Comparison of ENCODE assay signal across 26 cellular contexts in genomic region chr4:79308087-79308486, GRCh38. TPM values are rescaled to one million over a fixed set of nuclear protein-coding genes. Genes with fewer than 3 reads are reported as not detected.
DNase-seq lines count a peak whose midpoint lies in the region; ATAC-seq and TF ChIP-seq lines count a peak whose summit lies in the region.
"Had no signal": no experiment of that assay in that cellular context is flagged by ENCODE, and none has a peak within 500 bp of the region (broad histone marks: within the 10 kb centered on the region; RNA-seq: fewer than 3 reads in every experiment).

No MANE protein-coding gene starts in this region.

- no peaks in the 10 kb centered on the region for H3K27me3 Mint-ChIP-seq in glutamatergic neuron (ENCODE audit: unreplicated experiment)
- H3K27me3 Mint-ChIP-seq in activated naive CD4-positive, alpha-beta T cell treated with anti-CD3 and anti-CD28 coated beads for 36 hours (ENCODE audit: low read depth): peaks cover 2% of the 10 kb centered on the region
- H3K27me3 Mint-ChIP-seq: CD4-positive, CD25-positive, alpha-beta regulatory T cell; CD8-positive, alpha-beta memory T cell had no signal

- intact Hi-C loops in activated naive CD4-positive, alpha-beta T cell treated with anti-CD3 and anti-CD28 coated beads for 36 hours (cut with micrococcal nuclease): no loop called here

- no peak overlapping the region for H3K4me3 Mint-ChIP-seq in glutamatergic neuron (ENCODE audit: unreplicated experiment)
- no peak overlapping the region for H3K4me3 Mint-ChIP-seq in activated naive CD4-positive, alpha-beta T cell treated with anti-CD3 and anti-CD28 coated beads for 36 hours
- H3K4me3 Mint-ChIP-seq: CD14-positive monocyte; CD4-positive, alpha-beta memory T cell; CD4-positive, CD25-positive, alpha-beta regulatory T cell; CD8-positive, alpha-beta memory T cell had no signal

- no peaks in the 10 kb centered on the region for H3K36me3 ChIP-seq in WERI-Rb-1
- H3K36me3 ChIP-seq: BE2C, BLaER1 had no signal

- no peak for ATAC-seq in HG03520 (IDR thresholded peaks at IDR 0.05; ENCODE audit: unreplicated experiment)
- ATAC-seq: GM12878 had no signal

- H3K27me3 ChIP-seq in WERI-Rb-1 (ENCODE audit: insufficient read depth, low read depth, severe bottlenecking): no peaks in the 10 kb centered on the region
- H3K27me3 ChIP-seq: BE2C, BLaER1 had no signal

- H3K9me3 ChIP-seq in WERI-Rb-1 (ENCODE audit: severe bottlenecking): no peaks in the 10 kb centered on the region
- H3K9me3 ChIP-seq: BE2C, BLaER1 had no signal

- DNase-seq in SK-N-DZ (ENCODE audit: low spot score) (peak; percentile 78), WERI-Rb-1 (peak; percentile 53), glutamatergic neuron (no peak)
- DNase-seq in activated naive CD4-positive, alpha-beta T cell treated with anti-CD3 and anti-CD28 coated beads for 36 hours: no peak
- DNase-seq: 8988T; ACHN; BE2C; C1 segment of cervical spinal cord; CD4-positive, alpha-beta memory T cell; CD4-positive, CD25-positive, alpha-beta regulatory T cell; CD8-positive, alpha-beta memory T cell; COR-L47; DMS 273 treated with DMSO at 0.1 percent for 48 hours; DMS153; DMS53; DMS79; DND-41; EL; GDM1 had no signal

- H3K36me3 Mint-ChIP-seq in glutamatergic neuron (ENCODE audit: unreplicated experiment): no peaks in the 10 kb centered on the region
- no peaks in the 10 kb centered on the region for H3K36me3 Mint-ChIP-seq in activated naive CD4-positive, alpha-beta T cell treated with anti-CD3 and anti-CD28 coated beads for 36 hours (ENCODE audit: low read depth)
- H3K36me3 Mint-ChIP-seq: CD14-positive monocyte; CD4-positive, alpha-beta memory T cell; CD4-positive, CD25-positive, alpha-beta regulatory T cell had no signal

- TF ChIP-seq CTCF in WERI-Rb-1 (IDR thresholded peaks at IDR 0.05; ENCODE audit: low read depth, low read length) (no peak), glutamatergic neuron (IDR thresholded peaks at IDR 0.05; ENCODE audit: partially characterized antibody, unreplicated experiment) (no peak)

- H3K9me3 Mint-ChIP-seq in glutamatergic neuron (ENCODE audit: unreplicated experiment): no peaks in the 10 kb centered on the region
- H3K9me3 Mint-ChIP-seq in activated naive CD4-positive, alpha-beta T cell treated with anti-CD3 and anti-CD28 coated beads for 36 hours: no peaks in the 10 kb centered on the region
- H3K9me3 Mint-ChIP-seq: CD4-positive, CD25-positive, alpha-beta regulatory T cell had no signal

- CTCF ChIA-PET in activated naive CD4-positive, alpha-beta T cell treated with anti-CD3 and anti-CD28 coated beads for 36 hours (lab: Charles Lee): no interaction called here

- peak overlapping the region; percentile 50 for H3K27ac ChIP-seq in WERI-Rb-1
- H3K27ac ChIP-seq: BLaER1 had no signal

- H3K4me3 ChIP-seq in WERI-Rb-1 (ENCODE audit: low read depth, low read length): no peak overlapping the region
- H3K4me3 ChIP-seq: BLaER1, GM12878 had no signal

- H3K27ac Mint-ChIP-seq in glutamatergic neuron (ENCODE audit: unreplicated experiment): peak overlapping the region; percentile 79
- H3K27ac Mint-ChIP-seq in activated naive CD4-positive, alpha-beta T cell treated with anti-CD3 and anti-CD28 coated beads for 36 hours: no peak overlapping the region
- H3K27ac Mint-ChIP-seq: CD14-positive monocyte; CD4-positive, alpha-beta memory T cell; CD4-positive, CD25-positive, alpha-beta regulatory T cell; CD8-positive, alpha-beta memory T cell had no signal

- H3K4me1 Mint-ChIP-seq in glutamatergic neuron (ENCODE audit: low read depth, unreplicated experiment): peaks cover 16% of the 10 kb centered on the region
- no peaks in the 10 kb centered on the region for H3K4me1 Mint-ChIP-seq in activated naive CD4-positive, alpha-beta T cell treated with anti-CD3 and anti-CD28 coated beads for 36 hours (ENCODE audit: low read depth)
- H3K4me1 Mint-ChIP-seq: CD14-positive monocyte; CD4-positive, alpha-beta memory T cell; CD4-positive, CD25-positive, alpha-beta regulatory T cell; CD8-positive, alpha-beta memory T cell had no signal

RNA-seq across cellular contexts. Expression of gene NAA11, which starts 17.8 kb away (rescaled TPM):
- polyA plus RNA-seq in SK-N-DZ (2014; cell fraction: cytosol; rRNA removed): not detected in 2 replicates
- polyA plus RNA-seq in SK-N-DZ (2014; cell fraction: nucleus; rRNA removed): not detected in 2 replicates
- not detected for total RNA-seq in glutamatergic neuron (ENCODE audit: unreplicated experiment)
- not detected for total RNA-seq in activated naive CD4-positive, alpha-beta T cell treated with anti-CD3 and anti-CD28 coated beads for 36 hours
- total RNA-seq: A673; CD4-positive, alpha-beta memory T cell; CD4-positive, CD25-positive, alpha-beta regulatory T cell; CD8-positive, alpha-beta memory T cell; G401; GM12878 had no signal
- polyA plus RNA-seq: AG04450; CD14-positive monocyte; CD4-positive, alpha-beta memory T cell; CD4-positive, CD25-positive, alpha-beta regulatory T cell; CD8-positive, alpha-beta memory T cell had no signal

Comparison
In these comparisons a context has a peak if more than half of its experiments do, and no peak if none do; other contexts are left out.
1. DNase-seq: peak in SK-N-DZ (single experiment) and WERI-Rb-1 (single experiment); none in glutamatergic neuron (single experiment) and activated naive CD4-positive, alpha-beta T cell treated with anti-CD3 and anti-CD28 coated beads for 36 hours (single experiment).